In the genomic region with DNA sequence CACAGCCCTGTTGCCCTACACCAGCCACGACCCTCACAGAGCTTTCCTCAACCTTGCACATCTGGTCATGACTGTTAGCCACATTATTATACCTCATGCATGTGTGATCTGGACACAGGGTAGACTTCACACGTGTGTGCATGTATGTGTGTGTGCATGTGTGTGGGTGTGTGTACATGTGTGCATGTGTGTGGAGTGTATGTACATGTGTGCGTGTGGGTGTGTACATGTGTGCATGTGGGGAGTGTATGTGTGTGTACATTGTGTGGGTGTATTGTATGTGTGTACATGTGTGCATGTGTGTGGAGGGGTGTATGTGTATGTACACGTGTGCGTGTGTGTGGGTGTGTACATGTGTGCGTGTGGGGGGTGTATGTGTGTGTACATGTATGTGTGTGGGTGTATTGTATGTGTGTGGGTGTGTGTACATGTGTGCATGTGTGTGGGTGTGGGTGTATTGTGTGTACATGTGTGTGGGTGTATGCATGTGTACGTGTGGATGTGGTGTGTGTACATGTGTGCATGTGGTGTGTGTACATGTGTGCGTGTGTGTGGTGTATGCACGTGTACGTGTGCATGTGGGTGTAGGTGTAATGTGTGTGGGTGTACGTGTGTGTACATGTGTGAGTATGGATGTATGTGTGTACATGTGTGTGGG, we compare ENCODE assay signal across 1 cellular context.
TF ChIP-seq lines count a peak whose summit lies in the region.

No MANE protein-coding gene starts in this region.

TF ChIP-seq in H1, 55 proteins besides CTCF, POLR2A, EP300 and RAD21 (continued from another document):
- TF ChIP-seq, protein P1, sequence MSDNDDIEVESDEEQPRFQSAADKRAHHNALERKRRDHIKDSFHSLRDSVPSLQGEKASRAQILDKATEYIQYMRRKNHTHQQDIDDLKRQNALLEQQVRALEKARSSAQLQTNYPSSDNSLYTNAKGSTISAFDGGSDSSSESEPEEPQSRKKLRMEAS (IDR thresholded peaks at IDR 0.05): no peak
- TF ChIP-seq CBX8 (IDR thresholded peaks at IDR 0.05; ENCODE audit: borderline replicate concordance, low read depth, low read length): no peak
- TF ChIP-seq SAP30 (IDR thresholded peaks at IDR 0.05; ENCODE audit: insufficient read depth, insufficient replicate concordance, low read length): no peak
- TF ChIP-seq KDM1A (IDR thresholded peaks at IDR 0.05; ENCODE audit: borderline replicate concordance, low read length): no peak
- TF ChIP-seq, protein P2, sequence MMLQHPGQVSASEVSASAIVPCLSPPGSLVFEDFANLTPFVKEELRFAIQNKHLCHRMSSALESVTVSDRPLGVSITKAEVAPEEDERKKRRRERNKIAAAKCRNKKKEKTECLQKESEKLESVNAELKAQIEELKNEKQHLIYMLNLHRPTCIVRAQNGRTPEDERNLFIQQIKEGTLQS (IDR thresholded peaks at IDR 0.05; ENCODE audit: insufficient read depth, low read depth, low read length): no peak
- no peak for TF ChIP-seq TCF12 (IDR thresholded peaks at IDR 0.05; ENCODE audit: low read depth, low read length)
- TF ChIP-seq CHD1 (IDR thresholded peaks at IDR 0.05; ENCODE audit: low read depth, low read length): no peak
- no peak for TF ChIP-seq NRF1 (IDR thresholded peaks at IDR 0.05; ENCODE audit: low read depth, low read length)
- no peak for TF ChIP-seq RNF2 (IDR thresholded peaks at IDR 0.05; ENCODE audit: borderline replicate concordance, low read depth, low read length, missing control alignments, poor library complexity, severe bottlenecking)
- TF ChIP-seq GTF2F1 (IDR thresholded peaks at IDR 0.05; ENCODE audit: borderline replicate concordance, low read depth, low read length): no peak
TF ChIP-seq in H1: peak in this region for 0.
